Comparison of ENCODE assay signal across 23 cellular contexts in genomic region chr15:58958811-58959210, GRCh38.
"Had no signal": no experiment of that assay in that cellular context is flagged by ENCODE, and none has a peak within 500 bp of the region (broad histone marks: within the 10 kb centered on the region; RNA-seq: fewer than 3 reads in every experiment).

No MANE protein-coding gene starts in this region.

- DNase-seq: colonic mucosa; cortex of kidney; dermis blood vessel endothelial cell; dorsolateral prefrontal cortex; effector CD4-positive, alpha-beta T cell; effector CD8-positive, alpha-beta T cell; effector memory CD4-positive, alpha-beta T cell; effector memory CD8-positive, alpha-beta T cell; endodermal cell; erythroblast; esophagus squamous epithelium; foreskin fibroblast; foreskin keratinocyte; foreskin melanocyte; gastrocnemius medialis; glutamatergic neuron; head of caudate nucleus; heart left ventricle; heart right ventricle had no signal

- H3K9me3 ChIP-seq: colonic mucosa, esophagus muscularis mucosa, esophagus squamous epithelium, gastrocnemius medialis, gastroesophageal sphincter, heart left ventricle, heart right ventricle had no signal

- H3K4me1 ChIP-seq: colonic mucosa, esophagus muscularis mucosa, gastrocnemius medialis, gastroesophageal sphincter, heart right ventricle had no signal

- H3K4me3 ChIP-seq: colonic mucosa, coronary artery, dorsolateral prefrontal cortex, esophagus muscularis mucosa, esophagus squamous epithelium, gastrocnemius medialis, gastroesophageal sphincter, heart left ventricle, heart right ventricle had no signal

- H3K27ac ChIP-seq: colonic mucosa, coronary artery, dorsolateral prefrontal cortex, epithelial cell of prostate, esophagus muscularis mucosa, esophagus squamous epithelium, foreskin keratinocyte, gastrocnemius medialis, gastroesophageal sphincter, heart left ventricle, heart right ventricle had no signal

- H3K27me3 ChIP-seq: colonic mucosa, dorsolateral prefrontal cortex, esophagus muscularis mucosa, esophagus squamous epithelium, foreskin keratinocyte, gastrocnemius medialis, gastroesophageal sphincter, heart left ventricle, heart right ventricle had no signal

- H3K36me3 ChIP-seq: colonic mucosa, esophagus muscularis mucosa, esophagus squamous epithelium, gastrocnemius medialis, gastroesophageal sphincter, heart left ventricle, heart right ventricle had no signal
